2 cellular contexts compared by ENCODE assay signal in genomic region chr15:89745768-89746167, GRCh38.
A peak's percentile ranks its signal among the peaks of the same experiment; 100 is the strongest.
TF ChIP-seq lines count a peak whose summit lies in the region.

No MANE protein-coding gene starts in this region.

TF ChIP-seq in HEK293, 187 proteins besides CTCF, POLR2A, EP300 and RAD21 (continues in another document):
- no peak for TF ChIP-seq ZNF596 (tag by site-specific recombination; IDR thresholded peaks at IDR 0.05)
- TF ChIP-seq ZNF610 (tag by site-specific recombination; IDR thresholded peaks at IDR 0.05; ENCODE audit: borderline replicate concordance) = no peak
- no peak for TF ChIP-seq ZNF48 (tag by site-specific recombination; IDR thresholded peaks at IDR 0.05)
- TF ChIP-seq ZBTB6 (tag by site-specific recombination; IDR thresholded peaks at IDR 0.05) = no peak
- TF ChIP-seq YY1 (tag by site-specific recombination; IDR thresholded peaks at IDR 0.05) = no peak
- TF ChIP-seq ZNF311 (tag by site-specific recombination; IDR thresholded peaks at IDR 0.05; ENCODE audit: borderline replicate concordance) = no peak
- no peak for TF ChIP-seq ZNF629 (tag by site-specific recombination; IDR thresholded peaks at IDR 0.05)
- no peak for TF ChIP-seq ZNF530 (tag by site-specific recombination; IDR thresholded peaks at IDR 0.05; ENCODE audit: low read depth)
- no peak for TF ChIP-seq ZNF488 (tag by site-specific recombination; IDR thresholded peaks at IDR 0.05)
- TF ChIP-seq ZNF350 (tag by site-specific recombination; IDR thresholded peaks at IDR 0.05) = no peak
- 0 out of 2 replicates have a peak, but pooled peaks have one; percentile 13 for TF ChIP-seq ZNF571 (tag by site-specific recombination; IDR thresholded peaks at IDR 0.05)
- no peak for TF ChIP-seq ZNF501 (tag by site-specific recombination; IDR thresholded peaks at IDR 0.05)
- TF ChIP-seq ZNF776 (tag by site-specific recombination; IDR thresholded peaks at IDR 0.05; ENCODE audit: borderline replicate concordance) = peak; percentile 79; the same call in 1 of the 2 replicates
- TF ChIP-seq BCL6B (tag by site-specific recombination; IDR thresholded peaks at IDR 0.05) = no peak
- TF ChIP-seq ZBTB8A (tag by site-specific recombination; IDR thresholded peaks at IDR 0.05) = no peak
- no peak for TF ChIP-seq ZNF2 (tag by site-specific recombination; IDR thresholded peaks at IDR 0.05)
- no peak for TF ChIP-seq ZNF704 (tag by site-specific recombination; IDR thresholded peaks at IDR 0.05)
- TF ChIP-seq ZNF580 (tag by site-specific recombination; IDR thresholded peaks at IDR 0.05) = no peak
- TF ChIP-seq ZNF292 (tag by site-specific recombination; IDR thresholded peaks at IDR 0.05; ENCODE audit: borderline replicate concordance, low read depth) = no peak
- TF ChIP-seq ZNF654 (tag by site-specific recombination; IDR thresholded peaks at IDR 0.05; ENCODE audit: low read depth) = no peak
- TF ChIP-seq ZNF18 (tag by site-specific recombination; IDR thresholded peaks at IDR 0.05) = no peak
- TF ChIP-seq ZNF473 (tag by site-specific recombination; IDR thresholded peaks at IDR 0.05) = no peak
- no peak for TF ChIP-seq ZNF121 (tag by site-specific recombination; IDR thresholded peaks at IDR 0.05)
- TF ChIP-seq EGR2 (tag by site-specific recombination; IDR thresholded peaks at IDR 0.05; ENCODE audit: low read depth) = peak; percentile 90
- TF ChIP-seq ZNF664 (tag by site-specific recombination; IDR thresholded peaks at IDR 0.05) = no peak
- TF ChIP-seq ZNF843 (tag by site-specific recombination; IDR thresholded peaks at IDR 0.05) = no peak
- TF ChIP-seq SALL2 (tag by site-specific recombination; IDR thresholded peaks at IDR 0.05; ENCODE audit: borderline replicate concordance) = 0 out of 2 replicates have a peak, but pooled peaks have one; percentile 39
- no peak for TF ChIP-seq BCL11B (tag by site-specific recombination; IDR thresholded peaks at IDR 0.05; ENCODE audit: low read depth)
- TF ChIP-seq ZNF132 (tag by site-specific recombination; IDR thresholded peaks at IDR 0.05; ENCODE audit: borderline replicate concordance) = no peak

TF ChIP-seq in K562, 482 proteins besides CTCF, POLR2A, EP300 and RAD21:
- TF ChIP-seq CTBP1 (IDR thresholded peaks at IDR 0.05; ENCODE audit: borderline replicate concordance) (0 out of 2 replicates have a peak, but pooled peaks have one; percentile 32), TSC22D4 (tag; IDR thresholded peaks at IDR 0.05) (0 out of 2 replicates have a peak, but pooled peaks have one; percentile 15), PREB (CRISPR knock-in tag; IDR thresholded peaks at IDR 0.05) (no peak)
